Comparison of ENCODE assay signal across 27 cellular contexts in the genomic region with DNA sequence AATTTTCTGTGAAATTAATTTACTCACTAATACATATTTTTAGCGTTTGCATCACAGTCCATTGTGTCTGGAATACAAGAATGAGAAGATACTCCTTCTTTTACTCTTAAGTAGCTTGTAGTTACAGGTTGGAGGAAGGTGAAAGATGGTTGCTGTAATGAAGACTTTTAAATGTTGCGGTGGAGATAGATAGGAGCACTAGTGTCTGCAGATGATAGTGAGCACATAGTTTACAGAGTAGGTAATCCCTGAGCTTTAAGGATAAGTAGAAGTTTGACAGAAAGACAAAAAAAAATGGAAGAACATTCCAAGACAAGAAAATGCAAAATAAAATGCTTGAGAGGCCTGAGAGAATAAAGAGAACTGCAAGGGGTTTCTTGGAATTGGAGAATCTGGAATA.
"Had no signal": no experiment of that assay in that cellular context is flagged by ENCODE, and none has a peak within 500 bp of the region (broad histone marks: within the 10 kb centered on the region; RNA-seq: fewer than 3 reads in every experiment).

No MANE protein-coding gene starts in this region.

- DNase-seq: stimulated activated CD4-positive, alpha-beta T cell treated with anti-CD3 and anti-CD28 coated beads, Interleukin-2, amount 100 ng/mL, for 48 hours; stimulated activated CD4-positive, alpha-beta T cell treated with anti-CD3 and anti-CD28 coated beads, Interleukin-4, amount 100 ng/mL, for 1 hour; stimulated activated CD4-positive, alpha-beta T cell treated with anti-CD3 and anti-CD28 coated beads, Interleukin-4, amount 100 ng/mL, for 24 hours; stimulated activated CD4-positive, alpha-beta T cell treated with anti-CD3 and anti-CD28 coated beads, Interleukin-4, amount 100 ng/mL, for 4 hours; stimulated activated CD8-positive, alpha-beta memory T cell treated with anti-CD3 and anti-CD28 coated beads, Interleukin-4, amount 100 ng/mL, for 48 hours; stimulated activated naive B cell treated with anti-CD40 and anti-IgM and Interleukin-4, amounts not matched to agents 10 μg/mL and 1 μg/mL and 100 μg/mL, for 72 hours; stimulated activated naive CD4-positive, alpha-beta T cell; stimulated activated naive CD4-positive, alpha-beta T cell treated with Interleukin-2 at 50 U/mL for 16 hours; stimulated activated naive CD8-positive, alpha-beta T cell treated with anti-CD3 and anti-CD28 coated beads, Interleukin-15, amount 100 ng/mL, for 72 hours; stimulated activated naive CD8-positive, alpha-beta T cell treated with anti-CD3 and anti-CD28 coated beads, Interleukin-15, Interleukin-2, amounts not matched to agents 100 U/mL and 50 U/mL, for 24 hours; stomach; substantia nigra; testis; thyroid gland; tibial artery; transverse colon; trophoblast cell; upper lobe of left lung; upper lobe of right lung; uterus had no signal

- ATAC-seq: stimulated activated effector memory CD8-positive, alpha-beta T cell treated with anti-CD3 and anti-CD28 coated beads, Interleukin-12 subunit alpha, Interleukin-12 subunit beta, amount 100 ng/mL, for 72 hours; stimulated activated memory B cell treated with anti-CD40 and anti-IgM and Interleukin-4, amounts not matched to agents 10 μg/mL and 1 μg/mL and 100 μg/mL, for 72 hours; stimulated activated naive B cell treated with anti-CD40 and anti-IgM and Interleukin-4, amounts not matched to agents 10 μg/mL and 1 μg/mL and 100 μg/mL, for 72 hours; stimulated activated naive CD8-positive, alpha-beta T cell treated with anti-CD3 and anti-CD28 coated beads, Interleukin-15, amount 100 ng/mL, for 72 hours; stimulated activated naive CD8-positive, alpha-beta T cell treated with anti-CD3 and anti-CD28 coated beads, Interleukin-15, Interleukin-2, amounts not matched to agents 100 U/mL and 50 U/mL, for 24 hours; upper lobe of right lung had no signal

- H3K27ac ChIP-seq: stomach, suprapubic skin, testis, thoracic aorta, thyroid gland, tibial artery, tibial nerve, upper lobe of left lung, upper lobe of right lung, uterus, vagina had no signal

- H3K27me3 ChIP-seq: stomach, suprapubic skin, testis, thyroid gland, tibial artery, tibial nerve, transverse colon, upper lobe of left lung, upper lobe of right lung, uterus, vagina had no signal

- H3K9me3 ChIP-seq: stomach, suprapubic skin, testis, thoracic aorta, thyroid gland, tibial artery, tibial nerve, transverse colon, upper lobe of left lung, upper lobe of right lung, uterus, vagina had no signal

- H3K4me3 ChIP-seq: stomach, suprapubic skin, testis, thoracic aorta, thyroid gland, tibial artery, tibial nerve, upper lobe of left lung, upper lobe of right lung, uterus, vagina had no signal

- H3K36me3 ChIP-seq: stomach, suprapubic skin, thoracic aorta, thyroid gland, tibial artery, tibial nerve, transverse colon, upper lobe of left lung, upper lobe of right lung, uterus, vagina had no signal

- H3K4me1 ChIP-seq: thyroid gland, uterus, vagina had no signal

- FAIRE-seq: urothelium cell line had no signal
